In the genomic region with DNA sequence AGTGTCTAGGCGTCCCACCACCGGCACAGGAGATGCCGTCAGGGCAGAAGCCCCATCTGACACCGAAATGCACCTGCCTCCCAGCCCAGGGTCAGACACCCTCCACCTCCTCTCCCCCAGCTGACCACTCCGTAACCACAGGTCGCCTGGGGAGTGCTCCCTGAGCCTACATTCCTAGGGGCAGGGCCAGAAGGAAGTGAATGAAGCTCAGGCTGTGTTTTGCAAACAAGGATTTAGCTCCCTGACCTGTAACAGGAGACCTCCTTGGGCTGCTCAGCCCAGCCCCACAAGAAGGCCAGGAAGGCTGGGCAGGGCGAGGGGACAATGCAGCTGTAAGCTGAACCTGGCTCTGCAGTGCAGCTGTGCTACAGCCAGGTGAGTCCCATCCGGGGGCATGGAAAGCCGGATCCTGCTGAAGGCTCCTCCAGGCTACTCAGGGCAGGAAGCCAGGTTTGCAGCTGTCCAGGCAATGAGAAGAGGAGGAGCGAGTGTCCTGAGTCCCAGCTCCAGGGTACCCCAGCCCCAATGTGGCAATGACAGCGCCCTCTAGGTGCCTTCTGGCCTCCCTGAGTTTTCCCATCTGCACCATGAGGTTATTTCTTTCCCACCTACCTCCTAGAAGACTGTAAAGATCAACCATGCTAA, we compare ENCODE assay signal across 17 cellular contexts.
DNase-seq lines count a peak whose midpoint lies in the region; ATAC-seq and TF ChIP-seq lines count a peak whose summit lies in the region.
"Had no signal": no experiment of that assay in that cellular context is flagged by ENCODE, and none has a peak within 500 bp of the region (broad histone marks: within the 10 kb centered on the region; RNA-seq: fewer than 3 reads in every experiment).

No MANE protein-coding gene starts in this region.

- H3K27me3 ChIP-seq in OCI-LY1 (ENCODE audit: insufficient read depth, low read length) (no peaks in the 10 kb centered on the region), parathyroid adenoma (ENCODE audit: control insufficient read depth, insufficient read depth, low read length) (no peaks in the 10 kb centered on the region)
- H3K27me3 ChIP-seq: heart right ventricle had no signal

- no peaks in the 10 kb centered on the region for H3K9me2 ChIP-seq in OCI-LY1 (ENCODE audit: low read depth, low read length)

- H3K4me3 ChIP-seq in OCI-LY1 (ENCODE audit: low read depth, low read length, poor library complexity, severe bottlenecking): no peak overlapping the region
- no peak overlapping the region for H3K4me3 ChIP-seq in parathyroid adenoma (ENCODE audit: low read depth, low read length)
- H3K4me3 ChIP-seq: heart right ventricle, lung had no signal

- H3F3A ChIP-seq in OCI-LY1 (ENCODE audit: insufficient read depth, low read length): no peaks in the 10 kb centered on the region

- H3K4me1 ChIP-seq in OCI-LY1 (ENCODE audit: insufficient read depth, low read length, severe bottlenecking): no peaks in the 10 kb centered on the region
- H3K4me1 ChIP-seq in parathyroid adenoma: peaks cover 7% of the 10 kb centered on the region
- H3K4me1 ChIP-seq: heart right ventricle had no signal

- no peak overlapping the region for H3K27ac ChIP-seq in OCI-LY1 (ENCODE audit: low read depth, low read length, poor library complexity, severe bottlenecking)
- peak overlapping the region; percentile 0 for H3K27ac ChIP-seq in parathyroid adenoma
- H3K27ac ChIP-seq: heart right ventricle had no signal

- DNase-seq in iPS DF 4.7 (ENCODE audit: extremely low read depth, low spot score): peak; percentile 82
- DNase-seq in AG08396 (ENCODE audit: low spot score): no peak
- no peak for DNase-seq in SIG-M5 treated with dmso at 0.1 percent for 504 hours (lab: John Stamatoyannopoulos, UW; ENCODE audit: unreplicated experiment)
- DNase-seq: activated CD4-positive, alpha-beta T cell treated with anti-CD3 and anti-CD28 coated beads for 48 hours; activated naive CD4-positive, alpha-beta T cell treated with anti-CD3 and anti-CD28 coated beads, Interleukin-2, amount 10 ng/mL, durations not matched to agents 7 days and 5 days; DMS53; heart right ventricle; naive thymus-derived CD8-positive, alpha-beta T cell; NCI-H2171; retina; T1000 had no signal

- no peak for ATAC-seq in HG03108 (IDR thresholded peaks at IDR 0.05; ENCODE audit: unreplicated experiment)
- ATAC-seq: heart right ventricle; naive thymus-derived CD8-positive, alpha-beta T cell; Right ventricle myocardium inferior had no signal

- H4K20me1 ChIP-seq in OCI-LY1 (ENCODE audit: insufficient read depth, low read length): no peaks in the 10 kb centered on the region

- no peak overlapping the region for H2AFZ ChIP-seq in OCI-LY1 (ENCODE audit: low read length)
- H2AFZ ChIP-seq in parathyroid adenoma: peak overlapping the region; percentile 39

- no peak overlapping the region for H3K4me2 ChIP-seq in OCI-LY1 (ENCODE audit: low read length)
- H3K4me2 ChIP-seq in parathyroid adenoma (ENCODE audit: low read length): no peak overlapping the region

- H3K9me3 ChIP-seq in OCI-LY1 (ENCODE audit: low read length) (no peaks in the 10 kb centered on the region), parathyroid adenoma (ENCODE audit: control insufficient read depth, low read length) (no peaks in the 10 kb centered on the region)

- H3K36me3 ChIP-seq in OCI-LY1 (ENCODE audit: insufficient read depth, low read length): no peaks in the 10 kb centered on the region
- H3K36me3 ChIP-seq in parathyroid adenoma (ENCODE audit: control insufficient read depth, insufficient read depth, low read length): no peaks in the 10 kb centered on the region
- H3K36me3 ChIP-seq: heart right ventricle had no signal

- H3K79me2 ChIP-seq in OCI-LY1 (ENCODE audit: insufficient read depth, low read length) (no peaks in the 10 kb centered on the region), parathyroid adenoma (peaks cover 10% of the 10 kb centered on the region)

- H3K9ac ChIP-seq in OCI-LY1 (ENCODE audit: low read length) (no peak overlapping the region), parathyroid adenoma (no peak overlapping the region)

- TF ChIP-seq CTCF in GM12873 (IDR thresholded peaks at IDR 0.05; ENCODE audit: insufficient read depth, low read depth, low read length, missing control alignments): peak; percentile 20
- peak; percentile 7; the same call in 1 of the 2 replicates for TF ChIP-seq CTCF in OCI-LY1 (IDR thresholded peaks at IDR 0.05; ENCODE audit: low read length)
- TF ChIP-seq CTCF in parathyroid adenoma (IDR thresholded peaks at IDR 0.05): no peak
